1 cellular context compared by ENCODE assay signal in genomic region chr6:11994875-11995461, GRCh38.
TF ChIP-seq lines count a peak whose summit lies in the region.

No MANE protein-coding gene starts in this region.

TF ChIP-seq in K562, 482 proteins besides CTCF, POLR2A, EP300 and RAD21 (continued from another document):
- TF ChIP-seq VEZF1 (CRISPR knock-in tag; IDR thresholded peaks at IDR 0.05) (no peak), MAFG (tag; conservative IDR thresholded peaks at IDR 0.05) (peak; percentile 96), ARHGAP35 (IDR thresholded peaks at IDR 0.05; ENCODE audit: partially characterized antibody) (no peak), FOSL1 (tag; conservative IDR thresholded peaks at IDR 0.05) (peak; percentile 71), ZBTB5 (IDR thresholded peaks at IDR 0.05) (no peak), C11orf30 (IDR thresholded peaks at IDR 0.05; ENCODE audit: low read depth) (peak; percentile 99), ATF3 (IDR thresholded peaks at IDR 0.05) (peak; percentile 80), ATF3 (CRISPR knock-in tag; conservative IDR thresholded peaks at IDR 0.05) (no peak), NFE2L1 (tag; IDR thresholded peaks at IDR 0.05; ENCODE audit: borderline replicate concordance, low read depth) (peak; percentile 55)
